ENCODE assay signal across 24 cellular contexts in the genomic region with DNA sequence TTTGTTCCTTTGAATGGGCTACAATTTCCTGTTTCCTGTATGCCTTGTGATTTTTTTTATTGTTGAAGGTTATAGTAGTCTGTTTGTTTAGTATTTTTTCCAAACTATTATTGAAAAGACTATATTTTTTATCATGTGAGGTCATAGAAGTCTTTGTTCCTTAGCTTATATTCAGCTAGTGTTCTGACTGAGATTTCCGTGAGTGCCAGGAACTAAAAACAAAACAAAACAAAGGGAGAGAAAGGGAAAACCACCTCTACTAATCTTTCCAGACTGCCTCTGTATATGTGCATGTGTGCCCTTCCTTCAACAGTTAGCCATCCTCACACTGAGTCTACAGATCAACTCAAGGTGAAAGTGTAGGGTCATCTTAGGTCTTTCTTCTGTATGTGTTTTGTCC.
"Had no signal": no experiment of that assay in that cellular context is flagged by ENCODE, and none has a peak within 500 bp of the region (broad histone marks: within the 10 kb centered on the region; RNA-seq: fewer than 3 reads in every experiment).

No MANE protein-coding gene starts in this region.

- H3K27ac ChIP-seq: cardiac muscle cell, dorsolateral prefrontal cortex, thyroid gland had no signal

- H3K4me1 ChIP-seq: thyroid gland had no signal

- H3K4me3 Mint-ChIP-seq: activated naive CD8-positive, alpha-beta T cell treated with anti-CD3 and anti-CD28 coated beads, Interleukin-2, amount 10 ng/mL, durations not matched to agents 7 days and 5 days; endodermal cell; mesothelial cell of epicardium; neural crest cell; T-helper 2 cell treated with Interferon-gamma antibody and Interleukin-4, amounts not matched to agents 5 μg/mL and 100 μg/mL, for 36 hours had no signal

- H3K27ac Mint-ChIP-seq: activated naive CD8-positive, alpha-beta T cell treated with anti-CD3 and anti-CD28 coated beads, Interleukin-2, amount 10 ng/mL, durations not matched to agents 7 days and 5 days; endodermal cell; mesothelial cell of epicardium; progenitor cell of endocrine pancreas; T-helper 2 cell treated with Interferon-gamma antibody and Interleukin-4, amounts not matched to agents 5 μg/mL and 100 μg/mL, for 36 hours had no signal

- H3K27me3 Mint-ChIP-seq: activated naive CD8-positive, alpha-beta T cell treated with anti-CD3 and anti-CD28 coated beads, Interleukin-2, amount 10 ng/mL, durations not matched to agents 7 days and 5 days; progenitor cell of endocrine pancreas had no signal

- H3K4me1 Mint-ChIP-seq: endodermal cell, mesothelial cell of epicardium, neural crest cell had no signal

- H3K36me3 ChIP-seq: cardiac muscle cell, thyroid gland had no signal

- DNase-seq: activated CD4-positive, alpha-beta T cell treated with anti-CD3 and anti-CD28 coated beads, Interleukin-2, amount 50 U/mL, for 4 hours; activated gamma-delta T cell; activated naive CD8-positive, alpha-beta T cell treated with anti-CD3 and anti-CD28 coated beads, Interleukin-2, amount 10 ng/mL, durations not matched to agents 7 days and 5 days; activated T-cell treated with anti-CD3 and anti-CD28 coated beads, Interleukin-2, amount 50 U/mL, for 48 hours; amygdala; dorsolateral prefrontal cortex; endodermal cell; erythroblast; foreskin melanocyte; hypothalamus; stimulated activated CD4-positive, alpha-beta T cell treated with anti-CD3 and anti-CD28 coated beads, Interleukin-12 subunit alpha, Interleukin-12 subunit beta, amount 100 ng/mL, for 4 hours; stimulated activated CD4-positive, alpha-beta T cell treated with anti-CD3 and anti-CD28 coated beads, Interleukin-1b, Interleukin-23, amount 100 ng/mL, for 48 hours; stimulated activated CD8-positive, alpha-beta memory T cell treated with anti-CD3 and anti-CD28 coated beads, Interleukin-4, amount 100 ng/mL, for 48 hours; stimulated activated naive CD4-positive, alpha-beta T cell treated with Interleukin-2 at 50 U/mL for 16 hours; thyroid gland had no signal

- H3K27me3 ChIP-seq: cardiac muscle cell, dorsolateral prefrontal cortex, thyroid gland had no signal

- H3K4me3 ChIP-seq: cardiac muscle cell, dorsolateral prefrontal cortex, lung, thyroid gland had no signal

- FAIRE-seq: keratinocyte, TTC549, urothelium cell line had no signal

- H3K9me3 ChIP-seq: thyroid gland had no signal
